1 cellular context compared by ENCODE assay signal in genomic region chrX:13102636-13103035, GRCh38.
TF ChIP-seq lines count a peak whose summit lies in the region.

No MANE protein-coding gene starts in this region.

TF ChIP-seq in IMR-90, 13 proteins besides CTCF, POLR2A, EP300 and RAD21 (continued from another document):
- no peak for TF ChIP-seq CEBPB (IDR thresholded peaks at IDR 0.05; ENCODE audit: low read depth, low read length)
